ENCODE assay signal across 10 cellular contexts in the genomic region with DNA sequence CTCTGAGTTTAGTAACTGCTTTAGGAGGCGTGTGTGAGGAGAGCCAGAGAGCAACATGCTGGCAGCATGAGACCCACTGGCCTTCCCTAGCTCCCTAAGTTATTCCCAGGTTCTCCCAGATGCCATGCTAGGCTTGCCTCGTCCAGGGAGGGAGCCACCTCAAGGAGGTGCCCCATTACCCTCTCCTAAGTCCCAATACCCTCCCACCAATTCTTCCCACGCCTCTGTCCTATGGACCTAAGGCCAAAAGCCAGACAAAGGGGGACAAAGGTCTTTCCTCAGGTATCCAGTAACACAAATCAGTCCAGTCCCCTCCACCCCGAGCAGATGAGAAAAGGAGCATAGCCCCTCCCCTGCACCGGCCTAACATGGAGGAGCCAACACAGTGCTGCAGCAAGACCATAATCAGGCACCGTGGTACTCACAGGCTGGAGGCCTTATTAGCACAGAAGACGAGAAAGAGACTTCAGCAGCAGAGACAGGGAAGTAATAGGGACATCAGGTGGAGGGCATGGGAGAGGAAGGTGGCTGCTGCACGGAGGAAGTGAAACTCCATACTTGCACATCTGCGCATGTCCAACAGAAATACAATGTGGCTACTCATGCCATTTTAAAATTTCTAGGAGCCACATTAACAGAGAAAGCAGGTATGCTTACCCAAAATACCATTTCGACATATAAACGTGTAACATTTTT.
DNase-seq lines count a peak whose midpoint lies in the region; ATAC-seq lines count a peak whose summit lies in the region.
"Had no signal": no experiment of that assay in that cellular context is flagged by ENCODE, and none has a peak within 500 bp of the region (broad histone marks: within the 10 kb centered on the region; RNA-seq: fewer than 3 reads in every experiment).

No MANE protein-coding gene starts in this region.

- ATAC-seq in HG03342 (IDR thresholded peaks at IDR 0.05; ENCODE audit: unreplicated experiment) (peak; percentile 60), GM21367 (IDR thresholded peaks at IDR 0.05; ENCODE audit: unreplicated experiment) (no peak), GM21786 (IDR thresholded peaks at IDR 0.05; ENCODE audit: unreplicated experiment) (no peak)
- peak; percentile 87 for ATAC-seq in stimulated activated memory B cell treated with anti-CD40 and anti-IgM and Interleukin-4, amounts not matched to agents 10 μg/mL and 1 μg/mL and 100 μg/mL, for 72 hours

- peak overlapping the region; percentile 86 for H3K27ac Mint-ChIP-seq in activated T-cell treated with anti-CD3 and anti-CD28 coated beads, Interleukin-2, amount 50 U/mL, for 24 hours
- peak overlapping the region; percentile 51 for H3K27ac Mint-ChIP-seq in activated naive CD8-positive, alpha-beta T cell
- H3K27ac Mint-ChIP-seq in stimulated activated memory B cell treated with anti-CD40 and anti-IgM and Interleukin-4, amounts not matched to agents 10 μg/mL and 1 μg/mL and 100 μg/mL, for 72 hours, result peak overlapping the region; percentile 3

- H3K27me3 Mint-ChIP-seq in activated T-cell treated with anti-CD3 and anti-CD28 coated beads, Interleukin-2, amount 50 U/mL, for 24 hours, result no peaks in the 10 kb centered on the region
- H3K27me3 Mint-ChIP-seq in activated naive CD8-positive, alpha-beta T cell, result no peaks in the 10 kb centered on the region
- no peaks in the 10 kb centered on the region for H3K27me3 Mint-ChIP-seq in stimulated activated memory B cell treated with anti-CD40 and anti-IgM and Interleukin-4, amounts not matched to agents 10 μg/mL and 1 μg/mL and 100 μg/mL, for 72 hours

- no peaks in the 10 kb centered on the region for H3K9me3 Mint-ChIP-seq in activated T-cell treated with anti-CD3 and anti-CD28 coated beads, Interleukin-2, amount 50 U/mL, for 24 hours
- H3K9me3 Mint-ChIP-seq in activated naive CD8-positive, alpha-beta T cell (ENCODE audit: low read depth), result no peaks in the 10 kb centered on the region
- no peaks in the 10 kb centered on the region for H3K9me3 Mint-ChIP-seq in stimulated activated memory B cell treated with anti-CD40 and anti-IgM and Interleukin-4, amounts not matched to agents 10 μg/mL and 1 μg/mL and 100 μg/mL, for 72 hours

- H3K4me1 Mint-ChIP-seq in activated T-cell treated with anti-CD3 and anti-CD28 coated beads, Interleukin-2, amount 50 U/mL, for 24 hours (ENCODE audit: low read depth), result peaks cover 98% of the 10 kb centered on the region
- peaks cover 96% of the 10 kb centered on the region for H3K4me1 Mint-ChIP-seq in activated naive CD8-positive, alpha-beta T cell (ENCODE audit: low read depth)
- H3K4me1 Mint-ChIP-seq in stimulated activated memory B cell treated with anti-CD40 and anti-IgM and Interleukin-4, amounts not matched to agents 10 μg/mL and 1 μg/mL and 100 μg/mL, for 72 hours, result peaks cover 97% of the 10 kb centered on the region

- no peak for DNase-seq in activated T-cell treated with anti-CD3 and anti-CD28 coated beads, Interleukin-2, amount 50 U/mL, for 24 hours
- DNase-seq in activated T-cell treated with anti-CD3 and anti-CD28 coated beads for 4 hours (no peak), globus pallidus (ENCODE audit: low spot score) (no peak)
- DNase-seq: amniotic stem cell, NCI-H187 had no signal

- no peak overlapping the region for H3K4me3 Mint-ChIP-seq in activated T-cell treated with anti-CD3 and anti-CD28 coated beads, Interleukin-2, amount 50 U/mL, for 24 hours
- peak overlapping the region; percentile 25 for H3K4me3 Mint-ChIP-seq in activated naive CD8-positive, alpha-beta T cell
- H3K4me3 Mint-ChIP-seq in stimulated activated memory B cell treated with anti-CD40 and anti-IgM and Interleukin-4, amounts not matched to agents 10 μg/mL and 1 μg/mL and 100 μg/mL, for 72 hours, result peak overlapping the region; percentile 71

- H3K36me3 Mint-ChIP-seq in activated T-cell treated with anti-CD3 and anti-CD28 coated beads, Interleukin-2, amount 50 U/mL, for 24 hours (ENCODE audit: low read depth), result peaks cover 21% of the 10 kb centered on the region
- H3K36me3 Mint-ChIP-seq in activated naive CD8-positive, alpha-beta T cell, result peaks cover 2% of the 10 kb centered on the region
- H3K36me3 Mint-ChIP-seq in stimulated activated memory B cell treated with anti-CD40 and anti-IgM and Interleukin-4, amounts not matched to agents 10 μg/mL and 1 μg/mL and 100 μg/mL, for 72 hours, result no peaks in the 10 kb centered on the region

Comparison
In these comparisons a context has a peak if more than half of its experiments do, and no peak if none do; other contexts are left out.
1. H3K27ac Mint-ChIP-seq: peak in every context shown above with its lines; median percentile 86 in activated T-cell treated with anti-CD3 and anti-CD28 coated beads, Interleukin-2, amount 50 U/mL, for 24 hours; 51 in activated naive CD8-positive, alpha-beta T cell; 3 in stimulated activated memory B cell treated with anti-CD40 and anti-IgM and Interleukin-4, amounts not matched to agents 10 μg/mL and 1 μg/mL and 100 μg/mL, for 72 hours.
2. ATAC-seq: peak in HG03342 (single experiment) and stimulated activated memory B cell treated with anti-CD40 and anti-IgM and Interleukin-4, amounts not matched to agents 10 μg/mL and 1 μg/mL and 100 μg/mL, for 72 hours (single experiment); none in GM21367 (single experiment) and GM21786 (single experiment).